In genomic region chr2:217434183-217434620, GRCh38 we compare ENCODE assay signal across 8 cellular contexts.
DNase-seq lines count a peak whose midpoint lies in the region; ATAC-seq and TF ChIP-seq lines count a peak whose summit lies in the region.

No MANE protein-coding gene starts in this region.

- no peaks in the 10 kb centered on the region for H3K9me3 Mint-ChIP-seq in GM23338

- H3K27me3 ChIP-seq in GM23338 (ENCODE audit: insufficient read depth) (no peaks in the 10 kb centered on the region), PC-9 (ENCODE audit: insufficient read depth, low read depth) (no peaks in the 10 kb centered on the region)

- H3K36me3 Mint-ChIP-seq in GM23338 (ENCODE audit: low read depth) = no peaks in the 10 kb centered on the region

- H3K9me2 ChIP-seq in GM23338 (ENCODE audit: insufficient read depth) (0 out of 2 replicates have a peak, but pooled peaks cover 5% of the 10 kb centered on the region), PC-9 (ENCODE audit: insufficient read depth) (no peaks in the 10 kb centered on the region)

- no peaks in the 10 kb centered on the region for H3K79me2 ChIP-seq in GM23338 (replicated peaks; ENCODE audit: insufficient read depth)
- H3K79me2 ChIP-seq in PC-9 (ENCODE audit: low read depth) = no peaks in the 10 kb centered on the region

- ATAC-seq in activated CD4-positive, CD25-positive, alpha-beta regulatory T cell treated with anti-CD3 and anti-CD28 coated beads, Interleukin-2, amount 50 U/mL, for 24 hours = peak; percentile 21 to 48
- ATAC-seq in GM23338 = peak; percentile 100

- peaks cover 28% of the 10 kb centered on the region for H3K4me1 Mint-ChIP-seq in GM23338

- CTCF ChIA-PET in PC-9 (lab: Charles Lee) = no interaction called here

- intact Hi-C loops in PC-9 (cut with micrococcal nuclease; ENCODE audit: unreplicated experiment) = loop anchor here (2.0 kb wide), 1 partner anchor 17 kb away; no protein-coding TSS in a partner anchor

- POLR2A ChIA-PET in PC-9 (lab: Charles Lee; ENCODE audit: unreplicated experiment) = interaction anchor here (0.6 to 0.7 kb wide), 2 partner anchors 9 to 73 kb away, joined by 4 to 18 read pairs; no protein-coding TSS in a partner anchor

- H4K20me1 ChIP-seq in GM23338 (replicated peaks; ENCODE audit: insufficient read depth) (no peaks in the 10 kb centered on the region), PC-9 (ENCODE audit: insufficient read depth) (no peaks in the 10 kb centered on the region)

- no peaks in the 10 kb centered on the region for H3K9me3 ChIP-seq in PC-9 (ENCODE audit: insufficient read depth, low read depth)

- H3K4me1 ChIP-seq in GM23338 (ENCODE audit: insufficient read depth) (peaks cover 12% of the 10 kb centered on the region), PC-9 (replicated peaks; ENCODE audit: insufficient read depth) (no peaks in the 10 kb centered on the region)

- no peak overlapping the region for H3K27ac Mint-ChIP-seq in GM23338

- H3K27me3 Mint-ChIP-seq in GM23338 (ENCODE audit: insufficient read depth, low read depth, poor library complexity) = peaks cover 2% of the 10 kb centered on the region

- H3K27ac ChIP-seq in GM23338 (ENCODE audit: low read depth) (no peak overlapping the region), PC-9 (no peak overlapping the region), skin epidermis (peak overlapping the region in 13 of 21 experiments; percentile 3 to 74 (median 39))

- no peaks in the 10 kb centered on the region for H3F3A ChIP-seq in GM23338 (replicated peaks; ENCODE audit: low read depth)
- no peaks in the 10 kb centered on the region; the same call in 1 of the 2 replicates for H3F3A ChIP-seq in PC-9 (ENCODE audit: insufficient read depth, low read depth)

- DNase-seq in activated CD4-positive, CD25-positive, alpha-beta regulatory T cell treated with anti-CD3 and anti-CD28 coated beads, Interleukin-2, amount 50 U/mL, for 72 hours = no peak
- DNase-seq in GM23338 (ENCODE audit: low spot score) (peak; percentile 89), KBM-7 (peak; percentile 0), PC-9 (peak; percentile 52 to 73), cardiac fibroblast (ENCODE audit: low read depth in 2 of 2) (peak; percentile 96 to 98), iris pigment epithelial cell (ENCODE audit: low read depth) (peak; percentile 100)

- no peak overlapping the region for H3K4me3 Mint-ChIP-seq in GM23338

- TF ChIP-seq CTCF in GM23338 (conservative IDR thresholded peaks at IDR 0.05; ENCODE audit: low read depth in 2 of 2) (no peak), PC-9 (conservative IDR thresholded peaks at IDR 0.05) (no peak), cardiac fibroblast (IDR thresholded peaks at IDR 0.05; ENCODE audit: low read depth, low read length) (no peak)

- H3K36me3 ChIP-seq in GM23338 (ENCODE audit: insufficient read depth) = no peaks in the 10 kb centered on the region
- H3K36me3 ChIP-seq in PC-9 (ENCODE audit: low read depth) = no peaks in the 10 kb centered on the region

- no TSS peak for BruUV-seq in PC-9 (replicated peaks; lab: Mats Ljungman, UMichigan)

- peak overlapping the region; percentile 88 for H2AFZ ChIP-seq in GM23338
- H2AFZ ChIP-seq in PC-9 = no peak overlapping the region

- H3K4me3 ChIP-seq in GM23338 (no peak overlapping the region), PC-9 (no peak overlapping the region), cardiac fibroblast (replicated peaks in 1 of 2; ENCODE audit: low read depth in 2 of 2, low read length in 2 of 2) (no peak overlapping the region), skin epidermis (peak overlapping the region in 1 of 7 experiments; percentile 16)

- in situ Hi-C loops in KBM-7 (cut with MboI; ENCODE audit: low pct_unique_long_range_greater_than_20kb, low sequenced_read_pairs) = no loop called here

- H3K4me2 ChIP-seq in GM23338 (peak overlapping the region; percentile 49; the same call in 1 of the 2 replicates), PC-9 (no peak overlapping the region)

TF ChIP-seq in GM23338, 12 proteins besides CTCF, POLR2A, EP300 and RAD21:
- TF ChIP-seq EZH2phosphoT487 (IDR thresholded peaks at IDR 0.05; ENCODE audit: unreplicated experiment) = no peak
- no peak for TF ChIP-seq CREB1 (CRISPR knock-in tag; IDR thresholded peaks at IDR 0.05; ENCODE audit: low read depth)
- TF ChIP-seq POLR2AphosphoS5 (IDR thresholded peaks at IDR 0.05; ENCODE audit: low read depth) = no peak
- TF ChIP-seq ZNF114 (CRISPR knock-in tag; IDR thresholded peaks at IDR 0.05) = no peak
- no peak for TF ChIP-seq JUNB (IDR thresholded peaks at IDR 0.05; ENCODE audit: unreplicated experiment)
- no peak for TF ChIP-seq STAT1 (IDR thresholded peaks at IDR 0.05; ENCODE audit: unreplicated experiment)
- TF ChIP-seq EZH2 (IDR thresholded peaks at IDR 0.05; ENCODE audit: low read depth, unreplicated experiment) = no peak

Comparison
In these comparisons a context has a peak if more than half of its experiments do, and no peak if none do; other contexts are left out.
1. H3K27ac ChIP-seq: peak in skin epidermis (13 of 21); none in GM23338 (single experiment) and PC-9 (single experiment).